In genomic region chr18:8959551-8960135, GRCh38 we compare ENCODE assay signal across 25 cellular contexts.
A peak's percentile ranks its signal among the peaks of the same experiment; 100 is the strongest.
DNase-seq lines count a peak whose midpoint lies in the region; ATAC-seq, FAIRE-seq and TF ChIP-seq lines count a peak whose summit lies in the region.
"Had no signal": no experiment of that assay in that cellular context is flagged by ENCODE, and none has a peak within 500 bp of the region (broad histone marks: within the 10 kb centered on the region; RNA-seq: fewer than 3 reads in every experiment).

No MANE protein-coding gene starts in this region.

- H3K9me3 ChIP-seq in A549 (peaks cover 21% of the 10 kb centered on the region; the same call in 1 of the 3 replicates), body of pancreas (no peaks in the 10 kb centered on the region), liver (ENCODE audit: control insufficient read depth in 4 of 4, low read length in 3 of 4) (no peaks in the 10 kb centered on the region)
- H3K9me3 ChIP-seq: esophagus muscularis mucosa, gastrocnemius medialis had no signal

- H3K27ac ChIP-seq in A549 (peak overlapping the region; percentile 86 to 94), body of pancreas (peak overlapping the region in 3 of 4 donors; percentile 27 to 60 (median 49)), liver (ENCODE audit: low read depth in 1 of 2, low read length in 2 of 2) (peak overlapping the region; percentile 36 to 69)
- H3K27ac ChIP-seq: esophagus muscularis mucosa, gastrocnemius medialis had no signal

- no peak for TF ChIP-seq EP300 in A549 (IDR thresholded peaks at IDR 0.05)

- no peak for TF ChIP-seq POLR2A in A549 (IDR thresholded peaks at IDR 0.05; ENCODE audit: low read length)
- no peak for TF ChIP-seq POLR2A in body of pancreas (IDR thresholded peaks at IDR 0.05)

- no peak overlapping the region for H3K4me3 ChIP-seq in A549
- H3K4me3 ChIP-seq in body of pancreas = no peak overlapping the region
- H3K4me3 ChIP-seq in liver (ENCODE audit: low read depth in 1 of 3, low read length in 3 of 3) = no peak overlapping the region
- H3K4me3 ChIP-seq: esophagus muscularis mucosa, gastrocnemius medialis had no signal

- ATAC-seq in A549 (no peak), body of pancreas (peak; percentile 37), HG03432 (IDR thresholded peaks at IDR 0.05; ENCODE audit: unreplicated experiment) (no peak), GM21447 (IDR thresholded peaks at IDR 0.05; ENCODE audit: unreplicated experiment) (no peak)
- ATAC-seq: activated CD8-positive, alpha-beta T cell treated with anti-CD3 and anti-CD28 coated beads for 36 hours; gastrocnemius medialis; HCT116; naive thymus-derived CD8-positive, alpha-beta T cell; right cardiac atrium; SK-N-SH treated with all-trans-retinoic acid at 6 μM for 48 hours had no signal

- CTCF ChIA-PET in A549 (lab: Yijun Ruan, JAX) = interaction anchor here (1.1 to 1.4 kb wide), 3 partner anchors 10 to 23 kb away, joined by 3 to 5 read pairs (median 3); no protein-coding TSS in a partner anchor

- POLR2A ChIA-PET in A549 (lab: Yijun Ruan, JAX) = no interaction called here

- H3K4me2 ChIP-seq in A549 = peak overlapping the region; percentile 82

- no peak for TF ChIP-seq CTCF in A549 (IDR thresholded peaks at IDR 0.05)
- no peak for TF ChIP-seq CTCF in body of pancreas (IDR thresholded peaks at IDR 0.05)
- no peak for TF ChIP-seq CTCF in liver (IDR thresholded peaks at IDR 0.05; ENCODE audit: low read depth, low read length, missing input control)

- no peak for FAIRE-seq in A549 (lab: Jason Lieb, UNC)
- FAIRE-seq: A204.1 had no signal

- H3K4me1 ChIP-seq in A549 (peaks cover 31% of the 10 kb centered on the region), body of pancreas (peaks cover 24% of the 10 kb centered on the region), liver (ENCODE audit: control insufficient read depth in 4 of 4, insufficient read depth in 4 of 4, low read length in 3 of 4) (peaks cover 10 to 25% (median 22%) of the 10 kb centered on the region in 4 donors)
- H3K4me1 ChIP-seq: gastrocnemius medialis had no signal

- no peaks in the 10 kb centered on the region for H3K36me3 ChIP-seq in body of pancreas (replicated peaks in 1 of 2; ENCODE audit: insufficient read depth in 1 of 2, low read depth in 2 of 2)
- no peaks in the 10 kb centered on the region for H3K36me3 ChIP-seq in liver (ENCODE audit: control insufficient read depth in 4 of 4, insufficient read depth in 3 of 4, low read depth in 1 of 4, low read length in 3 of 4)
- H3K36me3 ChIP-seq: esophagus muscularis mucosa, gastrocnemius medialis had no signal

- 62% methylated on average over 8 of the region's 8 CpGs for WGBS in A549 (ENCODE audit: missing lambda C conversion rate)
- WGBS in body of pancreas, 2 donors = 25 to 27% methylated on average over 8 of the region's 8 CpGs
- 32% methylated on average over 8 of the region's 8 CpGs for WGBS in liver

- no peak for DNase-seq in A549 (ENCODE audit: low read depth in 1 of 2, low spot score in 1 of 2)
- DNase-seq in HuH-7.5 (ENCODE audit: low spot score) = peak; percentile 60
- DNase-seq in body of pancreas = no peak
- DNase-seq in NCI-H2227 treated with DMSO at 0.1 percent for 48 hours (lab: John Stamatoyannopoulos, UW) = no peak
- no peak for DNase-seq in epidermal melanocyte (ENCODE audit: insufficient read length, low spot score)
- DNase-seq: activated CD4-positive, CD25-positive, alpha-beta regulatory T cell treated with anti-CD3 and anti-CD28 coated beads, Interleukin-2, amount 50 U/mL, for 72 hours; activated CD8-positive, alpha-beta T cell treated with anti-CD3 and anti-CD28 coated beads for 36 hours; activated gamma-delta T cell treated with Interleukin-2 at 50 U/mL for 16 hours; activated T-cell treated with anti-CD3 and anti-CD28 coated beads for 4 hours; effector CD8-positive, alpha-beta T cell; gastrocnemius medialis; kidney glomerular epithelial cell; mesenchymal stem cell; naive thymus-derived CD8-positive, alpha-beta T cell; NCI-H1092; NCI-H446 treated with DMSO at 0.1 percent for 48 hours; right cardiac atrium; T-helper 9 cell had no signal

- no peak overlapping the region for H3K9ac ChIP-seq in liver (ENCODE audit: low read depth in 1 of 2, low read length in 2 of 2)

- TF ChIP-seq RAD21 in A549 (conservative IDR thresholded peaks at IDR 0.05 in 1 of 2, IDR thresholded peaks at IDR 0.05 in 1 of 2) (no peak), liver (IDR thresholded peaks at IDR 0.05) (no peak)

- no peaks in the 10 kb centered on the region for H3K27me3 ChIP-seq in body of pancreas
- H3K27me3 ChIP-seq in liver (ENCODE audit: control insufficient read depth in 4 of 4, insufficient read depth in 4 of 4, low read length in 3 of 4) = no peaks in the 10 kb centered on the region
- H3K27me3 ChIP-seq: esophagus muscularis mucosa, gastrocnemius medialis had no signal

- intact Hi-C loops in body of pancreas (cut with DNase I) = no loop called here

TF ChIP-seq in A549, 52 proteins besides CTCF, POLR2A, EP300 and RAD21 (continues in another document):
- no peak for TF ChIP-seq CEBPB (IDR thresholded peaks at IDR 0.05)
- no peak for TF ChIP-seq FOXS1 (CRISPR knock-in tag; IDR thresholded peaks at IDR 0.05)
- no peak for TF ChIP-seq NPAS2 (CRISPR knock-in tag; IDR thresholded peaks at IDR 0.05; ENCODE audit: borderline replicate concordance)
- no peak for TF ChIP-seq NFE2L2 (conservative IDR thresholded peaks at IDR 0.05; ENCODE audit: low read length)
- TF ChIP-seq JUNB (IDR thresholded peaks at IDR 0.05) = no peak
- no peak for TF ChIP-seq HDAC2 (IDR thresholded peaks at IDR 0.05)
- no peak for TF ChIP-seq BCL3 (IDR thresholded peaks at IDR 0.05)
- no peak for TF ChIP-seq PHF8 (IDR thresholded peaks at IDR 0.05; ENCODE audit: borderline replicate concordance, low read depth)
- TF ChIP-seq CHD2 (IDR thresholded peaks at IDR 0.05; ENCODE audit: low read length, partially characterized antibody) = no peak
- no peak for TF ChIP-seq RARB (CRISPR knock-in tag; IDR thresholded peaks at IDR 0.05)
- no peak for TF ChIP-seq HES2 (IDR thresholded peaks at IDR 0.05)
- no peak for TF ChIP-seq GATA3 (IDR thresholded peaks at IDR 0.05; ENCODE audit: borderline replicate concordance)
- no peak for TF ChIP-seq NR3C1 (IDR thresholded peaks at IDR 0.05)
- no peak for TF ChIP-seq POLR2AphosphoS2 (conservative IDR thresholded peaks at IDR 0.05; ENCODE audit: low read length)

TF ChIP-seq in liver, 16 proteins besides CTCF, POLR2A, EP300 and RAD21 (continues in another document):
- TF ChIP-seq FOXA1 (IDR thresholded peaks at IDR 0.05) (no peak), REST (IDR thresholded peaks at IDR 0.05) (peak; percentile 52), HNF4A (conservative IDR thresholded peaks at IDR 0.05) (peak; percentile 73 to 75), ATF3 (IDR thresholded peaks at IDR 0.05) (no peak), SP1 (IDR thresholded peaks at IDR 0.05) (peak; percentile 62), FOXA2 (IDR thresholded peaks at IDR 0.05) (peak; percentile 43), RXRA (IDR thresholded peaks at IDR 0.05) (peak; percentile 33 to 72), YY1 (IDR thresholded peaks at IDR 0.05) (peak; percentile 14), TAF1 (conservative IDR thresholded peaks at IDR 0.05) (peak; percentile 29), ZBTB33 (IDR thresholded peaks at IDR 0.05) (no peak), NR2F2 (IDR thresholded peaks at IDR 0.05) (peak; percentile 43), GABPA (IDR thresholded peaks at IDR 0.05 in 1 of 2, conservative IDR thresholded peaks at IDR 0.05 in 1 of 2) (no peak), JUND (IDR thresholded peaks at IDR 0.05) (peak; percentile 67 to 81)
